Comparison of ENCODE assay signal across 1 cellular context in genomic region chr2:45220227-45220626, GRCh38.
TF ChIP-seq lines count a peak whose summit lies in the region.

No MANE protein-coding gene starts in this region.

TF ChIP-seq in H1, 55 proteins besides CTCF, POLR2A, EP300 and RAD21 (continued from another document):
- TF ChIP-seq SUZ12 (IDR thresholded peaks at IDR 0.05; ENCODE audit: low read length) (no peak), TEAD4 (IDR thresholded peaks at IDR 0.05; ENCODE audit: low read depth, low read length) (no peak), CBX8 (IDR thresholded peaks at IDR 0.05; ENCODE audit: borderline replicate concordance, low read depth, low read length) (no peak), CHD7 (IDR thresholded peaks at IDR 0.05; ENCODE audit: insufficient replicate concordance, low read length) (no peak)
